ENCODE assay signal across 18 cellular contexts in the genomic region with DNA sequence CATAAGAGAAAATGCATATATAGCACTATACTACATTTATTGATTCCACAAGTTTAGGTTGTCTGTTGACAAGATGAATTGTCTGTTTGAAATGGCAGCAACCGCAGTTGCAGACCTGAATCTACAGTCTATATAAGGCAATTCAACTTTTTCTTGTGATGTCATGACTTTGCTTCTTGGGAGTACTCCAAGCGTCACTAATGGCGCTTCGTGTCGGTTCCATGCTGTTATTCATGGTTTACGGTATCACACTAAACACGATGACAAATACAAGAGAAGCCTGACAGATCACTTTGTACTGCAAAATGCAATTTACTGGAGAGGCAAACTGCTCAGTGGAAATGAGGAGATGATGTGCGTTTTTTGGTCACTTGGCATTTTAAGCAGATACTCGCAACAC.
"Had no signal": no experiment of that assay in that cellular context is flagged by ENCODE, and none has a peak within 500 bp of the region (broad histone marks: within the 10 kb centered on the region; RNA-seq: fewer than 3 reads in every experiment).

No MANE protein-coding gene starts in this region.

- H3K9me3 Mint-ChIP-seq: activated naive CD4-positive, alpha-beta T cell treated with anti-CD3 and anti-CD28 coated beads, Interleukin-2, amount 50 U/mL, for 24 hours; T-helper 1 cell treated with Interleukin-12 subunit alpha and Interleukin-12 subunit beta and Interleukin-4 antibody, amounts not matched to agents 30 μg/mL and 1 μg/mL, for 36 hours had no signal

- H3K4me3 Mint-ChIP-seq: activated naive CD4-positive, alpha-beta T cell treated with anti-CD3 and anti-CD28 coated beads, Interleukin-2, amount 50 U/mL, for 24 hours; effector memory CD8-positive, alpha-beta T cell; nephron; T-helper 1 cell treated with Interleukin-12 subunit alpha and Interleukin-12 subunit beta and Interleukin-4 antibody, amounts not matched to agents 30 μg/mL and 1 μg/mL, for 36 hours had no signal

- H3K36me3 Mint-ChIP-seq: activated naive CD4-positive, alpha-beta T cell treated with anti-CD3 and anti-CD28 coated beads, Interleukin-2, amount 50 U/mL, for 24 hours had no signal

- H3K27me3 Mint-ChIP-seq: activated naive CD4-positive, alpha-beta T cell treated with anti-CD3 and anti-CD28 coated beads, Interleukin-2, amount 50 U/mL, for 24 hours; effector memory CD8-positive, alpha-beta T cell had no signal

- DNase-seq: activated gamma-delta T cell; caudate nucleus; effector memory CD8-positive, alpha-beta T cell; foreskin fibroblast; hypothalamus; islet precursor cell; left colon; lower lobe of right lung; nucleus accumbens; posterior cingulate gyrus; stimulated activated naive CD8-positive, alpha-beta T cell treated with anti-CD3 and anti-CD28 coated beads, Interleukin-15, Interleukin-2, amounts not matched to agents 100 U/mL and 50 U/mL, for 24 hours; substantia nigra; tibial artery had no signal

- H3K4me1 ChIP-seq: ascending aorta, lower lobe of right lung, tibial artery had no signal

- H3K27ac ChIP-seq: ascending aorta, lower lobe of right lung, tibial artery had no signal

- H3K27ac Mint-ChIP-seq: activated naive CD4-positive, alpha-beta T cell treated with anti-CD3 and anti-CD28 coated beads, Interleukin-2, amount 50 U/mL, for 24 hours; effector memory CD8-positive, alpha-beta T cell; nephron; T-helper 1 cell treated with Interleukin-12 subunit alpha and Interleukin-12 subunit beta and Interleukin-4 antibody, amounts not matched to agents 30 μg/mL and 1 μg/mL, for 36 hours had no signal

- H3K9me3 ChIP-seq: ascending aorta, lower lobe of right lung, tibial artery had no signal

- H3K4me1 Mint-ChIP-seq: activated naive CD4-positive, alpha-beta T cell treated with anti-CD3 and anti-CD28 coated beads, Interleukin-2, amount 50 U/mL, for 24 hours had no signal

- H3K36me3 ChIP-seq: ascending aorta, lower lobe of right lung, tibial artery had no signal

- H3K4me3 ChIP-seq: ascending aorta, lower lobe of right lung, tibial artery had no signal

- H3K27me3 ChIP-seq: ascending aorta, tibial artery had no signal

- ATAC-seq: activated CD4-positive, CD25-positive, alpha-beta regulatory T cell treated with anti-CD3 and anti-CD28 coated beads, Interleukin-2, amount 50 U/mL, for 24 hours; effector memory CD8-positive, alpha-beta T cell; left colon; lower lobe of right lung; stimulated activated naive CD8-positive, alpha-beta T cell treated with anti-CD3 and anti-CD28 coated beads, Interleukin-15, Interleukin-2, amounts not matched to agents 100 U/mL and 50 U/mL, for 24 hours had no signal
